8 cellular contexts compared by ENCODE assay signal in the genomic region with DNA sequence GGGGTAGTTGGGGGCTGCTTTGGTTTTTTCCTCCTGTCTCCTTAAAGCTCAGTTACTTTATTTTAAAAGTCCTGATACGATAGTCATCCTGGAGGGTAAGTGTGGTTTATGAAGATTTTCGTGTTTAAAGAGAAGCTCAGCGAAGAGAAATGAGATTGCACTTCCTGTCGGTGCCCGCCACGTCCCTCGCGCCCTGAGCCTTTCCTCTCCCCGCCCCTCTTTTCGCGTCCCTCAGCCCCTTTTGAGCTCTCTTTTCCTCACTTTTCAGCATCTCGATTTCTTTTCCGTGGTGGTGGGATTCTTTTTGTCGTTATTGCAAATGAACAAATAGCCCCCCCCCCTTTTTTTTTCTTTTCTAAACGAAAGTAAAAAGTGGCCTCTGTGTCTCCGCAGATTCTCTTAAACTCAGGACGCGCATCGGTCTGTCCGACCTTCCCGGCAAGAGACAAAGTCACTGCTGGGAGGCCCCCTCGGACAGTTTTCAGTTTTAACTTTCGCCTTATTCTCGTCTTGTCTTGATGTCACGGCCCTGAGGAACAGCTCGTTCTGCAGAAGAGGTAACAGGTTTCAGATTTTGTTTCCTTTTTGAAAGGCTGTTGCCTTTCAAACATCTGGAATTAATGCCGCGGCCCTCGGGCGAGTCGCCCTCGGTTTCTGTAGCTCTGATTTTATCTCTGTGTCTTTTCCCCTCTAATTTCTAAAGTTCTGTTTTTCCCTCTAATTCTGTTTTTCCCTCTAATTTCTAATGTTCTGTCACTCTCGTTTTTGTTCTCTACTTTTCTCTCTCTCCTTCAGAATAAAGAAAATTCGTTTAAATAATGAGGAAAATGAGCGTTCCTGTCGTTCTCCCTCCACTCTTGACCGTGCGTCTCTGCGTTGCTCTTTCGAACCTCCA. TPM values are rescaled to one million over a fixed set of nuclear protein-coding genes. Genes with fewer than 3 reads are reported as not detected.
DNase-seq lines count a peak whose midpoint lies in the region; ATAC-seq and TF ChIP-seq lines count a peak whose summit lies in the region.

No MANE protein-coding gene starts in this region.

- H3K4me1 ChIP-seq in hepatocyte (ENCODE audit: insufficient read depth) (peaks cover 19% of the 10 kb centered on the region), thymus (ENCODE audit: control insufficient read depth, insufficient read depth, low read length) (peaks cover 14% of the 10 kb centered on the region)

- H3K36me3 ChIP-seq in hepatocyte (replicated peaks; ENCODE audit: insufficient read depth, low read depth): no peaks in the 10 kb centered on the region
- H3K36me3 ChIP-seq in thymus (ENCODE audit: control insufficient read depth, insufficient read depth): no peaks in the 10 kb centered on the region

- H3K27me3 ChIP-seq in hepatocyte (peaks cover 100% of the 10 kb centered on the region), thymus (ENCODE audit: control insufficient read depth, insufficient read depth) (peaks cover 93% of the 10 kb centered on the region)

- H3K27ac Mint-ChIP-seq in activated naive CD4-positive, alpha-beta T cell treated with anti-CD3 and anti-CD28 coated beads for 36 hours: peak overlapping the region; percentile 47

- no peaks in the 10 kb centered on the region for H3K9me3 Mint-ChIP-seq in activated naive CD4-positive, alpha-beta T cell treated with anti-CD3 and anti-CD28 coated beads for 36 hours

- no peaks in the 10 kb centered on the region for H3K79me2 ChIP-seq in hepatocyte

- DNase-seq in activated naive CD4-positive, alpha-beta T cell treated with anti-CD3 and anti-CD28 coated beads for 36 hours: peak; percentile 43
- no peak for DNase-seq in activated naive CD4-positive, alpha-beta T cell treated with anti-CD3 and anti-CD28 coated beads, Interleukin-2, amount 50 U/mL, for 16 hours
- DNase-seq in RPMI7951 (ENCODE audit: low read depth) (peak; percentile 24), hepatocyte (ENCODE audit: low spot score) (no peak), amygdala (lab: John Stamatoyannopoulos, UW) (no peak), HUDEP-2 (lab: John Stamatoyannopoulos, UW; ENCODE audit: unreplicated experiment in 76 of 76) (no peak)

- ATAC-seq in HG03354 (IDR thresholded peaks at IDR 0.05; ENCODE audit: poor library complexity, severe bottlenecking, unreplicated experiment): no peak

- intact Hi-C loops in activated naive CD4-positive, alpha-beta T cell treated with anti-CD3 and anti-CD28 coated beads for 36 hours (cut with micrococcal nuclease): loop anchor here (2.0 to 5.0 kb wide), 2 partner anchors 55 to 543 kb away; no protein-coding TSS in a partner anchor

- H3K4me3 ChIP-seq in hepatocyte (peak overlapping the region; percentile 45), thymus (ENCODE audit: low read length) (peak overlapping the region; percentile 42)

- peaks cover 57% of the 10 kb centered on the region for H3K4me1 Mint-ChIP-seq in activated naive CD4-positive, alpha-beta T cell treated with anti-CD3 and anti-CD28 coated beads for 36 hours (ENCODE audit: low read depth)

- 4% methylated on average over 40 of the region's 40 CpGs for WGBS in hepatocyte (ENCODE audit: low lambda C conversion rate, missing lambda C conversion rate)
- WGBS in thymus: 4% methylated on average over 40 of the region's 40 CpGs

- no peaks in the 10 kb centered on the region for H3K36me3 Mint-ChIP-seq in activated naive CD4-positive, alpha-beta T cell treated with anti-CD3 and anti-CD28 coated beads for 36 hours (ENCODE audit: low read depth)

- no peak overlapping the region for H3K27ac ChIP-seq in hepatocyte
- H3K27ac ChIP-seq in thymus (ENCODE audit: low read depth): no peak overlapping the region

- TF ChIP-seq CTCF in hepatocyte (IDR thresholded peaks at IDR 0.05; ENCODE audit: poor library complexity): no peak

- no peaks in the 10 kb centered on the region for H3K9me2 ChIP-seq in hepatocyte (replicated peaks; ENCODE audit: insufficient read depth)

- no peaks in the 10 kb centered on the region for H3K9me3 ChIP-seq in hepatocyte (ENCODE audit: low read depth)
- no peaks in the 10 kb centered on the region for H3K9me3 ChIP-seq in thymus (ENCODE audit: control insufficient read depth)

- peak overlapping the region; percentile 60 for H2AFZ ChIP-seq in hepatocyte

- peaks cover 82% of the 10 kb centered on the region for H3K27me3 Mint-ChIP-seq in activated naive CD4-positive, alpha-beta T cell treated with anti-CD3 and anti-CD28 coated beads for 36 hours (ENCODE audit: low read depth)

- peak overlapping the region; percentile 80 for H3K4me3 Mint-ChIP-seq in activated naive CD4-positive, alpha-beta T cell treated with anti-CD3 and anti-CD28 coated beads for 36 hours

- peak overlapping the region; percentile 79 for H3K4me2 ChIP-seq in hepatocyte

- CTCF ChIA-PET in activated naive CD4-positive, alpha-beta T cell treated with anti-CD3 and anti-CD28 coated beads for 36 hours (lab: Charles Lee): no interaction called here

- H4K20me1 ChIP-seq in hepatocyte (ENCODE audit: insufficient read depth, poor library complexity, severe bottlenecking): no peaks in the 10 kb centered on the region

RNA-seq across cellular contexts. Expression of a gene that starts 1.0 kb away (rescaled TPM):
- total RNA-seq in activated naive CD4-positive, alpha-beta T cell treated with anti-CD3 and anti-CD28 coated beads for 36 hours: under 1 TPM in 1 of 2 experiments, not detected in 1; 0.07 TPM
- total RNA-seq in RPMI7951 (2014; rRNA removed; shearing (Covaris generic)): 0.12 and 0.20 TPM in 2 replicates
- 0.10 TPM in 1 of 2 replicates, not detected in the other for total RNA-seq in hepatocyte
- polyA plus RNA-seq in hepatocyte (not detected in 2 replicates), thymus (1.5 TPM)

Comparison
In these comparisons a context has a peak if more than half of its experiments do, and no peak if none do; other contexts are left out.
1. DNase-seq: peak in activated naive CD4-positive, alpha-beta T cell treated with anti-CD3 and anti-CD28 coated beads for 36 hours (single experiment) and RPMI7951 (single experiment); none in activated naive CD4-positive, alpha-beta T cell treated with anti-CD3 and anti-CD28 coated beads, Interleukin-2, amount 50 U/mL, for 16 hours (single experiment), hepatocyte (single experiment), amygdala (0 of 56) and HUDEP-2 (0 of 76).